Comparison of ENCODE assay signal across 28 cellular contexts in the genomic region with DNA sequence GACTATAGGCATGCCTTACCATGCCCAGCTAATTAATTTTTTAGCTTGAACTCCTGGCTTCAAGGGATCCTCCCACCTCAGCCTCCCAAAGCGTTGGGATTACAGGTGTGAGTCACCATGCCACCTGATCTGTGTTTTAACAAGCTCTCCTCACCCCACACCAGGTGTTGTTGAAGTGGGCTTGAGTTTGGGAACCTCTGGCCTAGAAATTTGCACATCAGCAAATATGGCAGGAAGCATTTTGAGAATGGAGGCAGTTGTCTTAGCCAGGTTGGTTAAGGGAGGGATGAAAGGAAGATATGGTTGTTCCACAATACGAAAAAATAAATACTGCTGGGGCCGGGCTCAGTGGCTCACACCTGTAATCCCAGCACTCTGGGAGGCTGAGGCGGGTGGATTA.
"Had no signal": no experiment of that assay in that cellular context is flagged by ENCODE, and none has a peak within 500 bp of the region (broad histone marks: within the 10 kb centered on the region; RNA-seq: fewer than 3 reads in every experiment).

No MANE protein-coding gene starts in this region.

- H3K27me3 ChIP-seq: ascending aorta, cardiac muscle cell, MG63, SJSA1 had no signal

- H3K9me3 ChIP-seq: ascending aorta, MG63, SJSA1, SK-N-SH had no signal

- H3K9ac ChIP-seq: SK-N-SH had no signal

- H3K27ac ChIP-seq: ascending aorta, cardiac muscle cell, coronary artery, SJSA1 had no signal

- H3K4me2 ChIP-seq: SK-N-SH had no signal

- DNase-seq: activated CD4-positive, alpha-beta T cell treated with anti-CD3 and anti-CD28 coated beads for 36 hours; activated CD4-positive, alpha-beta T cell treated with anti-CD3 and anti-CD28 coated beads, Interleukin-2, amount 10 ng/mL, durations not matched to agents 7 days and 5 days; activated CD4-positive, alpha-beta T cell treated with anti-CD3 and anti-CD28 coated beads, Interleukin-2, amount 50 U/mL, for 48 hours; activated CD8-positive, alpha-beta T cell treated with anti-CD3 and anti-CD28 coated beads, Interleukin-2, amount 10 ng/mL, durations not matched to agents 7 days and 5 days; activated gamma-delta T cell; activated naive CD4-positive, alpha-beta T cell treated with Interleukin-2 at 50 U/mL for 16 hours; activated naive CD8-positive, alpha-beta T cell treated with anti-CD3 and anti-CD28 coated beads, Interleukin-2, amount 10 ng/mL, durations not matched to agents 7 days and 5 days; activated T-cell treated with anti-CD3 and anti-CD28 coated beads, Interleukin-2, amount 50 U/mL, for 24 hours; amygdala; Kasumi-1; MG63; NCI-H1048; NCI-H1105 treated with DMSO at 0.1 percent for 48 hours; NCI-H1436; NCI-H1694; NCI-H1930; NCI-H2227 treated with DMSO at 0.1 percent for 48 hours; NCI-H446; NCI-H524 treated with DMSO at 0.1 percent for 48 hours; SHP77 treated with DMSO at 0.1 percent for 48 hours; SK-N-SH had no signal

- H3K36me3 ChIP-seq: ascending aorta, cardiac muscle cell, MG63, SJSA1 had no signal

- H3K4me1 ChIP-seq: ascending aorta, SJSA1 had no signal

- H3K4me3 ChIP-seq: ascending aorta, cardiac muscle cell, coronary artery, MG63, SJSA1 had no signal

- ATAC-seq: activated CD4-positive, alpha-beta T cell treated with anti-CD3 and anti-CD28 coated beads for 36 hours; activated CD4-positive, CD25-positive, alpha-beta regulatory T cell treated with anti-CD3 and anti-CD28 coated beads, Interleukin-2, amount 50 U/mL, for 24 hours; activated CD8-positive, alpha-beta T cell treated with anti-CD3 and anti-CD28 coated beads, Interleukin-2, amount 10 ng/mL, durations not matched to agents 7 days and 5 days; Panc1; WTC11 had no signal
